14 cellular contexts compared by ENCODE assay signal in genomic region chr12:62618948-62619347, GRCh38.
"Had no signal": no experiment of that assay in that cellular context is flagged by ENCODE, and none has a peak within 500 bp of the region (broad histone marks: within the 10 kb centered on the region; RNA-seq: fewer than 3 reads in every experiment).

No MANE protein-coding gene starts in this region.

- H3K27me3 Mint-ChIP-seq: central memory CD8-positive, alpha-beta T cell had no signal

- H3K4me1 ChIP-seq: suprapubic skin had no signal

- H3K27ac Mint-ChIP-seq: activated T-helper 2 cell treated with anti-CD3 and anti-CD28 coated beads, Interferon-gamma antibody, Interleukin-2, Interleukin-4, amounts not matched to agents 10 μg/mL and 5 μg/mL and 100 μg/mL, durations not matched to agents 14 hours and 24 hours and 36 hours; mesothelial cell of epicardium; type B pancreatic cell had no signal

- H3K4me1 Mint-ChIP-seq: central memory CD8-positive, alpha-beta T cell had no signal

- ATAC-seq: stimulated activated naive CD8-positive, alpha-beta T cell treated with anti-CD3 and anti-CD28 coated beads, Interleukin-15, Interleukin-2, amounts not matched to agents 100 U/mL and 50 U/mL, for 24 hours had no signal

- H3K9me3 Mint-ChIP-seq: activated T-helper 2 cell treated with anti-CD3 and anti-CD28 coated beads, Interferon-gamma antibody, Interleukin-2, Interleukin-4, amounts not matched to agents 10 μg/mL and 5 μg/mL and 100 μg/mL, durations not matched to agents 14 hours and 24 hours and 36 hours; central memory CD8-positive, alpha-beta T cell; mesothelial cell of epicardium; neural crest cell; type B pancreatic cell had no signal

- H3K4me3 Mint-ChIP-seq: central memory CD8-positive, alpha-beta T cell; mesothelial cell of epicardium; neural crest cell; type B pancreatic cell had no signal

- H3K36me3 ChIP-seq: ovary, suprapubic skin had no signal

- H3K27me3 ChIP-seq: hepatocyte, ovary, suprapubic skin had no signal

- H3K36me3 Mint-ChIP-seq: type B pancreatic cell had no signal

- H3K27ac ChIP-seq: ovary, suprapubic skin had no signal

- DNase-seq: activated naive CD4-positive, alpha-beta T cell treated with anti-CD3 and anti-CD28 coated beads, Interleukin-2, amount 50 U/mL, for 16 hours; effector memory CD4-positive, alpha-beta T cell; erythroblast; kidney glomerular epithelial cell; ovary; stimulated activated CD4-positive, alpha-beta T cell treated with anti-CD3 and anti-CD28 coated beads, Interleukin-2, amount 100 ng/mL, for 48 hours; stimulated activated naive CD8-positive, alpha-beta T cell treated with anti-CD3 and anti-CD28 coated beads, Interleukin-15, Interleukin-2, amounts not matched to agents 100 U/mL and 50 U/mL, for 24 hours had no signal

- H3K4me3 ChIP-seq: hepatocyte, ovary, suprapubic skin had no signal

- H3K9me3 ChIP-seq: ovary, suprapubic skin had no signal
